9 cellular contexts compared by ENCODE assay signal in genomic region chr1:62508187-62508758, GRCh38.
DNase-seq lines count a peak whose midpoint lies in the region; ATAC-seq and TF ChIP-seq lines count a peak whose summit lies in the region.
"Had no signal": no experiment of that assay in that cellular context is flagged by ENCODE, and none has a peak within 500 bp of the region (broad histone marks: within the 10 kb centered on the region; RNA-seq: fewer than 3 reads in every experiment).

No MANE protein-coding gene starts in this region.

- H3K9ac ChIP-seq in parathyroid adenoma: no peak overlapping the region

- no peaks in the 10 kb centered on the region for H3K9me3 ChIP-seq in HEK293 (ENCODE audit: control insufficient read depth, insufficient read depth, low read depth, low read length)
- no peaks in the 10 kb centered on the region for H3K9me3 ChIP-seq in Peyer's patch
- no peaks in the 10 kb centered on the region for H3K9me3 ChIP-seq in parathyroid adenoma (ENCODE audit: control insufficient read depth, low read length)

- TF ChIP-seq POLR2A in Peyer's patch (IDR thresholded peaks at IDR 0.05) (no peak), erythroblast (IDR thresholded peaks at IDR 0.05; ENCODE audit: low read length) (no peak)

- no peak overlapping the region for H3K4me2 ChIP-seq in parathyroid adenoma (ENCODE audit: low read length)

- DNase-seq in COR-L47 (lab: John Stamatoyannopoulos, UW) (peak; percentile 53), Peyer's patch (no peak), erythroblast (lab: John Stamatoyannopoulos, UW) (peak; percentile 61 to 76)
- DNase-seq in activated CD4-positive, alpha-beta T cell treated with anti-CD3 and anti-CD28 coated beads for 1 hour: no peak
- DNase-seq: left cardiac atrium had no signal

- POLR2A ChIA-PET in HEK293 (lab: Yijun Ruan, JAX): no interaction called here

- CTCF ChIA-PET in HEK293 (lab: Yijun Ruan, JAX): interaction anchor here (0.5 to 3.5 kb wide), 23 partner anchors 8 to 649 kb away, joined by 3 to 40 read pairs (median 4); no protein-coding TSS in a partner anchor

- no peak overlapping the region for H2AFZ ChIP-seq in parathyroid adenoma

- H3K27me3 ChIP-seq in Peyer's patch (no peaks in the 10 kb centered on the region), parathyroid adenoma (ENCODE audit: control insufficient read depth, insufficient read depth, low read length) (no peaks in the 10 kb centered on the region)

- H3K4me3 ChIP-seq in HEK293 (ENCODE audit: low read depth, low read length) (no peak overlapping the region), Peyer's patch (no peak overlapping the region), parathyroid adenoma (ENCODE audit: low read depth, low read length) (no peak overlapping the region)

- ATAC-seq in HG03439 (IDR thresholded peaks at IDR 0.05; ENCODE audit: unreplicated experiment) (no peak), HG03354 (IDR thresholded peaks at IDR 0.05; ENCODE audit: poor library complexity, severe bottlenecking, unreplicated experiment) (no peak)

- H3K36me3 ChIP-seq in HEK293 (ENCODE audit: control insufficient read depth in 2 of 2, insufficient read depth in 1 of 2, low read length in 2 of 2) (peaks cover 8 to 12% of the 10 kb centered on the region in 2 experiments), Peyer's patch (peaks cover 0 to 31% (median 0%) of the 10 kb centered on the region in 3 donors), parathyroid adenoma (ENCODE audit: control insufficient read depth, insufficient read depth, low read length) (no peaks in the 10 kb centered on the region)

- TF ChIP-seq CTCF in HEK293 (tag by site-specific recombination; IDR thresholded peaks at IDR 0.05) (no peak), Peyer's patch (IDR thresholded peaks at IDR 0.05) (peak in 4 of 6 experiments; percentile 42 to 65 (median 64)), parathyroid adenoma (IDR thresholded peaks at IDR 0.05) (peak; percentile 16)

- H3K27ac ChIP-seq in HEK293 (ENCODE audit: extremely low read depth, low read depth, low read length): no peak overlapping the region
- H3K27ac ChIP-seq in Peyer's patch: no peak overlapping the region
- H3K27ac ChIP-seq in parathyroid adenoma: no peak overlapping the region

- H3K4me1 ChIP-seq in HEK293 (ENCODE audit: control insufficient read depth, insufficient read depth, low read length) (no peaks in the 10 kb centered on the region), Peyer's patch (no peaks in the 10 kb centered on the region), parathyroid adenoma (no peaks in the 10 kb centered on the region)

- H3K79me2 ChIP-seq in parathyroid adenoma: no peaks in the 10 kb centered on the region

TF ChIP-seq in HEK293, 187 proteins besides CTCF, POLR2A, EP300 and RAD21:
- TF ChIP-seq ZBTB11 (tag by site-specific recombination; conservative IDR thresholded peaks at IDR 0.05; ENCODE audit: low read depth) (no peak), ZNF654 (tag by site-specific recombination; IDR thresholded peaks at IDR 0.05; ENCODE audit: low read depth) (peak; percentile 52)
TF ChIP-seq in HEK293: peak in this region for 1.

Comparison
In these comparisons a context has a peak if more than half of its experiments do, and no peak if none do; other contexts are left out.
1. DNase-seq: peak in COR-L47 (single experiment) and erythroblast (2 of 2); none in Peyer's patch (0 of 3) and activated CD4-positive, alpha-beta T cell treated with anti-CD3 and anti-CD28 coated beads for 1 hour (single experiment).